Comparison of ENCODE assay signal across 22 cellular contexts in the genomic region with DNA sequence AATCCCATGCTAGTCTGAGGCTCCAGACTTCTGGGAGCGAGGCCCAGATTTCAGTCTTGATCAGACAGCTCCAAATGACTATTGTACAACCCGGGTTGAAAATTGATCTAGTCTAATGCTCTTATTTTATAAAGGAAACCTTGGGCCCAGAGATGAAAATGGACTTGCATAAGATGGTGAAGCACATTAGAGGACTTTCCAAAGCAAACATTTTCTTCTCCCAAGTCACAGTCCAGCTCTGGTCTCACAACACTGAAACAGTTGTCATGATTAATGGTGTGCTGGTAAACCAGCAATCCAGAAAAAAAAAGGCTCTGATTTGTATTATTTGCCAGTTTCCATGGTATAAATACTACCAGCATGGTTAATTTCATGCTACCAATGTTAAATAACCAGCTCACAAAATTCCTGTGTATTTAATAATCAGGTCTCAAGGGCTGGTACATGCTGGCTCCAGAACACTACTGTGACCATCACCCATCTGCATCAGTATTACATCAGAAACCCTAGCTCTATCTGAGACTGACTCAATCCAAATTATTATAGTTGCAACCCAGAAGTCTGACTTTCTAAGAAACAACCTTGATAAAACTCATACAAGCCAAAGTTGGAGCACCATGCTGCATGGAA.
"Had no signal": no experiment of that assay in that cellular context is flagged by ENCODE, and none has a peak within 500 bp of the region (broad histone marks: within the 10 kb centered on the region; RNA-seq: fewer than 3 reads in every experiment).

No MANE protein-coding gene starts in this region.

- H3K36me3 ChIP-seq: esophagus muscularis mucosa, prostate gland, transverse colon, vagina, WERI-Rb-1 had no signal

- H3K27ac Mint-ChIP-seq: dendritic cell treated with granulocyte-macrophage colony-stimulating factor and Interleukin-4, amounts not matched to agents 40 ng/mL and 50 ng/mL, for 4 days; immature natural killer cell; memory B cell; naive B cell; T-helper 1 cell treated with Interleukin-12 subunit alpha and Interleukin-12 subunit beta and Interleukin-4 antibody, amounts not matched to agents 30 μg/mL and 1 μg/mL, for 36 hours had no signal

- H3K27me3 Mint-ChIP-seq: dendritic cell treated with granulocyte-macrophage colony-stimulating factor and Interleukin-4, amounts not matched to agents 40 ng/mL and 50 ng/mL, for 4 days had no signal

- H3K9me3 Mint-ChIP-seq: dendritic cell treated with granulocyte-macrophage colony-stimulating factor and Interleukin-4, amounts not matched to agents 40 ng/mL and 50 ng/mL, for 4 days; immature natural killer cell; memory B cell; naive B cell; neural crest cell; T-helper 1 cell treated with Interleukin-12 subunit alpha and Interleukin-12 subunit beta and Interleukin-4 antibody, amounts not matched to agents 30 μg/mL and 1 μg/mL, for 36 hours had no signal

- H3K4me3 ChIP-seq: esophagus muscularis mucosa, prostate gland, skin epidermis, transverse colon, vagina had no signal

- H3K27me3 ChIP-seq: esophagus muscularis mucosa, transverse colon, vagina had no signal

- H3K36me3 Mint-ChIP-seq: immature natural killer cell, memory B cell, naive B cell had no signal

- H3K4me3 Mint-ChIP-seq: dendritic cell treated with granulocyte-macrophage colony-stimulating factor and Interleukin-4, amounts not matched to agents 40 ng/mL and 50 ng/mL, for 4 days; immature natural killer cell; memory B cell; naive B cell; neural crest cell; T-helper 1 cell treated with Interleukin-12 subunit alpha and Interleukin-12 subunit beta and Interleukin-4 antibody, amounts not matched to agents 30 μg/mL and 1 μg/mL, for 36 hours had no signal

- ATAC-seq: right cardiac atrium; stimulated activated naive CD8-positive, alpha-beta T cell treated with anti-CD3 and anti-CD28 coated beads, Interleukin-15, Interleukin-2, amounts not matched to agents 100 U/mL and 50 U/mL, for 24 hours had no signal

- H3K4me1 ChIP-seq: esophagus muscularis mucosa, prostate gland, transverse colon, vagina had no signal

- H3K9me3 ChIP-seq: esophagus muscularis mucosa, prostate gland, transverse colon, vagina had no signal

- H3K4me1 Mint-ChIP-seq: immature natural killer cell, memory B cell, naive B cell, neural crest cell had no signal

- DNase-seq: activated CD4-positive, alpha-beta T cell treated with anti-CD3 and anti-CD28 coated beads for 1 hour; activated CD8-positive, alpha-beta memory T cell treated with anti-CD3 and anti-CD28 coated beads for 24 hours; activated CD8-positive, alpha-beta memory T cell treated with anti-CD3 and anti-CD28 coated beads, Interleukin-2, amount 50 U/mL, for 48 hours; activated effector memory CD4-positive, alpha-beta T cell treated with anti-CD3 and anti-CD28 coated beads, Interleukin-2, amount 50 U/mL, for 16 hours; activated naive CD4-positive, alpha-beta T cell treated with anti-CD3 and anti-CD28 coated beads, Interleukin-2, amount 50 U/mL, for 16 hours; activated T-cell treated with anti-CD3 and anti-CD28 coated beads, Interleukin-2, amount 50 U/mL, for 48 hours; effector CD8-positive, alpha-beta T cell; head of caudate nucleus; immature natural killer cell; naive B cell; right cardiac atrium; stimulated activated naive CD8-positive, alpha-beta T cell treated with anti-CD3 and anti-CD28 coated beads, Interleukin-15, Interleukin-2, amounts not matched to agents 100 U/mL and 50 U/mL, for 24 hours; transverse colon; WERI-Rb-1 had no signal

- H3K27ac ChIP-seq: esophagus muscularis mucosa, prostate gland, skin epidermis, transverse colon, vagina, WERI-Rb-1 had no signal
